Comparison of ENCODE assay signal across 1 cellular context in the genomic region with DNA sequence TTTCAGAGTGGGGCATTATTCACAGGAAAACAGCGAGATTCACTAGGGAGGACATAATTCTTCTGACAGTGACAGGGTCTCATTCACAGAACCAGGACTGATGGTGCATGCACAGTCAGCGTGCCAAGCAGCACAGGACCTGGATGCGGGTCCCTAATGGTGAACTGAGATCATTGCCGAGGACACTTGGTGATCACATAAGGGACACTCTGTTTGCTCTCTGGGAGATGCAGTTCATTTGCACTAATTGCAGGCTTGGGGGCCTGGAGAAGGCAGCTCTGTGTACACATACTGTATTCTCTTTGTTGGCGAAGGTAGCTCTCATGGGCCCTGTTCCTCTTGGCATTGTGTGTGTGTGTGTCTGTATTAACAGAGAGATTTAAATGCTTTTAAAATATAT.
TF ChIP-seq lines count a peak whose summit lies in the region.

No MANE protein-coding gene starts in this region.

TF ChIP-seq in GM23338, 12 proteins besides CTCF, POLR2A, EP300 and RAD21 (continued from another document):
- TF ChIP-seq STAT1 (IDR thresholded peaks at IDR 0.05; ENCODE audit: unreplicated experiment) = no peak
- no peak for TF ChIP-seq EZH2 (IDR thresholded peaks at IDR 0.05; ENCODE audit: low read depth, unreplicated experiment)
